In genomic region chr10:79943871-79944270, GRCh38 we compare ENCODE assay signal across 18 cellular contexts. TPM values are rescaled to one million over a fixed set of nuclear protein-coding genes. Genes with fewer than 3 reads are reported as not detected.
DNase-seq lines count a peak whose midpoint lies in the region; ATAC-seq and TF ChIP-seq lines count a peak whose summit lies in the region.
"Had no signal": no experiment of that assay in that cellular context is flagged by ENCODE, and none has a peak within 500 bp of the region (broad histone marks: within the 10 kb centered on the region; RNA-seq: fewer than 3 reads in every experiment).

No MANE protein-coding gene starts in this region.

- no peaks in the 10 kb centered on the region for H3K36me3 ChIP-seq in right atrium auricular region
- H3K36me3 ChIP-seq: BLaER1 had no signal

- H3K27me3 Mint-ChIP-seq in activated CD4-positive, alpha-beta T cell treated with anti-CD3 and anti-CD28 coated beads, Interleukin-2, amount 10 ng/mL, durations not matched to agents 24 days and 14 days, result peaks cover 5% of the 10 kb centered on the region
- H3K27me3 Mint-ChIP-seq in type B pancreatic cell, result peaks cover 16% of the 10 kb centered on the region

- H3K9me3 ChIP-seq in right atrium auricular region, result no peaks in the 10 kb centered on the region
- H3K9me3 ChIP-seq: BLaER1, Caco-2 had no signal

- H3K36me3 Mint-ChIP-seq in activated CD4-positive, alpha-beta T cell treated with anti-CD3 and anti-CD28 coated beads, Interleukin-2, amount 10 ng/mL, durations not matched to agents 24 days and 14 days (ENCODE audit: low read depth), result no peaks in the 10 kb centered on the region
- H3K36me3 Mint-ChIP-seq in type B pancreatic cell, result no peaks in the 10 kb centered on the region
- H3K36me3 Mint-ChIP-seq: CD4-positive, CD25-positive, alpha-beta regulatory T cell; CD8-positive, alpha-beta T cell had no signal

- ATAC-seq in GM18502 (IDR thresholded peaks at IDR 0.05; ENCODE audit: poor library complexity, unreplicated experiment), result no peak
- ATAC-seq: CD8-positive, alpha-beta T cell had no signal

- H3K4me3 Mint-ChIP-seq in activated CD4-positive, alpha-beta T cell treated with anti-CD3 and anti-CD28 coated beads, Interleukin-2, amount 10 ng/mL, durations not matched to agents 24 days and 14 days, result no peak overlapping the region
- no peak overlapping the region for H3K4me3 Mint-ChIP-seq in type B pancreatic cell
- H3K4me3 Mint-ChIP-seq: B cell; CD4-positive, CD25-positive, alpha-beta regulatory T cell; CD8-positive, alpha-beta T cell had no signal

- H3K4me1 Mint-ChIP-seq in activated CD4-positive, alpha-beta T cell treated with anti-CD3 and anti-CD28 coated beads, Interleukin-2, amount 10 ng/mL, durations not matched to agents 24 days and 14 days, result peaks cover 2% of the 10 kb centered on the region
- no peaks in the 10 kb centered on the region for H3K4me1 Mint-ChIP-seq in type B pancreatic cell (ENCODE audit: unreplicated experiment)

- H3K4me3 ChIP-seq in right atrium auricular region, result no peak overlapping the region
- H3K4me3 ChIP-seq: BLaER1, GM23248 had no signal

- no peaks in the 10 kb centered on the region for H3K4me1 ChIP-seq in right atrium auricular region
- H3K4me1 ChIP-seq: Caco-2 had no signal

- TF ChIP-seq CTCF in right atrium auricular region (IDR thresholded peaks at IDR 0.05) (no peak), type B pancreatic cell (conservative IDR thresholded peaks at IDR 0.05) (no peak)

- no peak overlapping the region for H3K27ac Mint-ChIP-seq in activated CD4-positive, alpha-beta T cell treated with anti-CD3 and anti-CD28 coated beads, Interleukin-2, amount 10 ng/mL, durations not matched to agents 24 days and 14 days
- H3K27ac Mint-ChIP-seq in type B pancreatic cell, result no peak overlapping the region
- H3K27ac Mint-ChIP-seq: B cell; CD4-positive, CD25-positive, alpha-beta regulatory T cell; CD8-positive, alpha-beta T cell had no signal

- peak; percentile 24 for DNase-seq in activated CD4-positive, alpha-beta T cell treated with anti-CD3 and anti-CD28 coated beads, Interleukin-2, amount 10 ng/mL, durations not matched to agents 24 days and 14 days
- no peak for DNase-seq in activated CD4-positive, alpha-beta T cell treated with anti-CD3 and anti-CD28 coated beads, Interleukin-2, amount 50 U/mL, for 1 hour
- DNase-seq in right atrium auricular region (ENCODE audit: low spot score) (peak; percentile 52), cardiac septum (ENCODE audit: low spot score) (no peak), type B pancreatic cell (ENCODE audit: extremely low spot score, unreplicated experiment) (peak; percentile 48)
- DNase-seq: Caco-2; CD4-positive, CD25-positive, alpha-beta regulatory T cell; DMS153; DND-41; GM23248; H7; HCEC 1CT had no signal

- intact Hi-C loops in activated CD4-positive, alpha-beta T cell treated with anti-CD3 and anti-CD28 coated beads, Interleukin-2, amount 10 ng/mL, durations not matched to agents 24 days and 14 days (cut with micrococcal nuclease), result no loop called here
- intact Hi-C loops in cardiac septum (cut with DNase I), result no loop called here

- no peaks in the 10 kb centered on the region for H3K9me3 Mint-ChIP-seq in activated CD4-positive, alpha-beta T cell treated with anti-CD3 and anti-CD28 coated beads, Interleukin-2, amount 10 ng/mL, durations not matched to agents 24 days and 14 days
- no peaks in the 10 kb centered on the region for H3K9me3 Mint-ChIP-seq in type B pancreatic cell
- H3K9me3 Mint-ChIP-seq: CD4-positive, CD25-positive, alpha-beta regulatory T cell; CD8-positive, alpha-beta T cell had no signal

- no peak overlapping the region for H3K27ac ChIP-seq in right atrium auricular region
- H3K27ac ChIP-seq: 22Rv1, BLaER1, C4-2B, GM23248 had no signal

- no peaks in the 10 kb centered on the region for H3K27me3 ChIP-seq in right atrium auricular region
- H3K27me3 ChIP-seq: BLaER1 had no signal

RNA-seq across cellular contexts. Expression of gene SFTPD, which starts 5.0 kb away (rescaled TPM):
- not detected in 2 replicates for total RNA-seq in activated CD4-positive, alpha-beta T cell treated with anti-CD3 and anti-CD28 coated beads, Interleukin-2, amount 10 ng/mL, durations not matched to agents 24 days and 14 days
- total RNA-seq in right atrium auricular region (1 to 10 TPM in 1 of 2 donors, under 1 TPM in 1; 0.74 to 2.1 TPM), cardiac septum (0.54 TPM), type B pancreatic cell (ENCODE audit: low replicate concordance) (0.24 and 0.38 TPM in 2 replicates)
- total RNA-seq: CD4-positive, CD25-positive, alpha-beta regulatory T cell; CD8-positive, alpha-beta T cell; GM23248 had no signal

Comparison
In these comparisons a context has a peak if more than half of its experiments do, and no peak if none do; other contexts are left out.
1. DNase-seq: peak in activated CD4-positive, alpha-beta T cell treated with anti-CD3 and anti-CD28 coated beads, Interleukin-2, amount 10 ng/mL, durations not matched to agents 24 days and 14 days (single experiment), right atrium auricular region (single experiment) and type B pancreatic cell (single experiment); none in activated CD4-positive, alpha-beta T cell treated with anti-CD3 and anti-CD28 coated beads, Interleukin-2, amount 50 U/mL, for 1 hour (single experiment) and cardiac septum (single experiment).